Comparison of ENCODE assay signal across 24 cellular contexts in genomic region chr14:42459171-42459685, GRCh38.
DNase-seq lines count a peak whose midpoint lies in the region; ATAC-seq and FAIRE-seq lines count a peak whose summit lies in the region.
"Had no signal": no experiment of that assay in that cellular context is flagged by ENCODE, and none has a peak within 500 bp of the region (broad histone marks: within the 10 kb centered on the region; RNA-seq: fewer than 3 reads in every experiment).

No MANE protein-coding gene starts in this region.

- no peak overlapping the region for H3K4me3 ChIP-seq in mesendoderm (ENCODE audit: low read length)
- H3K4me3 ChIP-seq: A549; BLaER1 treated with 17β-estradiol and CSF1 and Interleukin-3, amounts not matched to agents 10 nM and 100 nM; GM23338 had no signal

- no peak overlapping the region for H4K5ac ChIP-seq in mesendoderm (ENCODE audit: low read length)

- H3K79me1 ChIP-seq in mesendoderm (ENCODE audit: low read length): no peaks in the 10 kb centered on the region

- H3K36me3 ChIP-seq in mesendoderm (ENCODE audit: control insufficient read depth, insufficient read depth, low read length): no peaks in the 10 kb centered on the region
- H3K36me3 ChIP-seq: BE2C; BLaER1 treated with 17β-estradiol and CSF1 and Interleukin-3, amounts not matched to agents 10 nM and 100 nM had no signal

- no peaks in the 10 kb centered on the region for H3K79me2 ChIP-seq in mesendoderm (ENCODE audit: control insufficient read depth, insufficient read depth, low read length)

- no peak overlapping the region for H3K4ac ChIP-seq in mesendoderm (ENCODE audit: low read depth, low read length)

- no peaks in the 10 kb centered on the region for H3K27me3 ChIP-seq in mesendoderm (ENCODE audit: insufficient read depth, low read length, poor library complexity)
- H3K27me3 ChIP-seq: BE2C; BLaER1 treated with 17β-estradiol and CSF1 and Interleukin-3, amounts not matched to agents 10 nM and 100 nM had no signal

- no peak for ATAC-seq in HG02798 (IDR thresholded peaks at IDR 0.05; ENCODE audit: poor library complexity, unreplicated experiment)
- ATAC-seq: A549, GM23338, HCT116 had no signal

- H4K8ac ChIP-seq in mesendoderm (ENCODE audit: low read depth, low read length): no peak overlapping the region

- H3K4me2 ChIP-seq in mesendoderm (ENCODE audit: low read length): no peak overlapping the region
- H3K4me2 ChIP-seq: A549; BLaER1 treated with 17β-estradiol and CSF1 and Interleukin-3, amounts not matched to agents 10 nM and 100 nM; GM23338 had no signal

- H3K18ac ChIP-seq in mesendoderm (ENCODE audit: low read length): no peak overlapping the region

- H2BK120ac ChIP-seq in mesendoderm (ENCODE audit: low read depth, low read length): no peak overlapping the region

- H2BK5ac ChIP-seq in mesendoderm (ENCODE audit: low read length): no peak overlapping the region

- H3K23ac ChIP-seq in mesendoderm (ENCODE audit: low read length): no peak overlapping the region

- no peak overlapping the region for H2AK5ac ChIP-seq in mesendoderm (ENCODE audit: low read length)

- H3K27ac ChIP-seq in mesendoderm (ENCODE audit: low read depth, low read length): no peak overlapping the region
- H3K27ac ChIP-seq: A549; BLaER1 treated with 17β-estradiol and CSF1 and Interleukin-3, amounts not matched to agents 10 nM and 100 nM had no signal

- no peak overlapping the region for H3K56ac ChIP-seq in mesendoderm (ENCODE audit: low read length)

- H2BK15ac ChIP-seq in mesendoderm (replicated peaks; ENCODE audit: low read depth): no peak overlapping the region

- DNase-seq in DMS53 (lab: John Stamatoyannopoulos, UW) (peak; percentile 36), NCI-H69 (lab: John Stamatoyannopoulos, UW) (peak; percentile 4), mesendoderm (peak; percentile 51), renal cortical epithelial cell (ENCODE audit: low read depth) (peak; percentile 3), RCC 7860 (ENCODE audit: low spot score) (no peak), NCI-H345 treated with DMSO at 0.1 percent for 48 hours (lab: John Stamatoyannopoulos, UW; ENCODE audit: unreplicated experiment) (no peak)
- DNase-seq: 8988T; ACHN; AML-193; BE2C; Calu3; CD4-positive, alpha-beta T cell; CD8-positive, alpha-beta memory T cell; DMS79; EL; GF-D8; H9 had no signal

- no peaks in the 10 kb centered on the region for H3K4me1 ChIP-seq in mesendoderm (ENCODE audit: control insufficient read depth, low read depth, low read length)
- H3K4me1 ChIP-seq: A549; BE2C; BLaER1 treated with 17β-estradiol and CSF1 and Interleukin-3, amounts not matched to agents 10 nM and 100 nM had no signal

- FAIRE-seq in RCC 7860 (lab: Jason Lieb, UNC): no peak
- FAIRE-seq: A549, GM12891, GM18507 had no signal

- no peak overlapping the region for H3K9ac ChIP-seq in mesendoderm (ENCODE audit: low read length)
- H3K9ac ChIP-seq: BLaER1 treated with 17β-estradiol and CSF1 and Interleukin-3, amounts not matched to agents 10 nM and 100 nM had no signal

- no CpG with 5 or more reads among the region's 3 CpGs for WGBS in mesendoderm (ENCODE audit: extremely low coverage, insufficient coverage, low lambda C conversion rate)

Comparison
In these comparisons a context has a peak if more than half of its experiments do, and no peak if none do; other contexts are left out.
1. DNase-seq: peak in DMS53 (single experiment), NCI-H69 (single experiment), mesendoderm (single experiment) and renal cortical epithelial cell (single experiment); none in RCC 7860 (single experiment) and NCI-H345 treated with DMSO at 0.1 percent for 48 hours (single experiment).